11 cellular contexts compared by ENCODE assay signal in genomic region chr11:126990716-126991480, GRCh38. TPM values are rescaled to one million over a fixed set of nuclear protein-coding genes. Genes with fewer than 3 reads are reported as not detected.
DNase-seq lines count a peak whose midpoint lies in the region; ATAC-seq and TF ChIP-seq lines count a peak whose summit lies in the region.
"Had no signal": no experiment of that assay in that cellular context is flagged by ENCODE, and none has a peak within 500 bp of the region (broad histone marks: within the 10 kb centered on the region; RNA-seq: fewer than 3 reads in every experiment).

No MANE protein-coding gene starts in this region.

- no peak overlapping the region for H3K27ac Mint-ChIP-seq in CD4-positive, alpha-beta T cell
- no peak overlapping the region for H3K27ac Mint-ChIP-seq in mesothelial cell of epicardium
- H3K27ac Mint-ChIP-seq: naive thymus-derived CD8-positive, alpha-beta T cell had no signal

- ATAC-seq in CD4-positive, alpha-beta T cell (ENCODE audit: poor library complexity) = no peak
- ATAC-seq in GM18519 (IDR thresholded peaks at IDR 0.05; ENCODE audit: low FRiP score, unreplicated experiment) = no peak
- ATAC-seq in HG02642 (IDR thresholded peaks at IDR 0.05; ENCODE audit: poor library complexity, unreplicated experiment) = no peak

- peaks cover 40% of the 10 kb centered on the region for H3K27me3 Mint-ChIP-seq in CD4-positive, alpha-beta T cell
- H3K27me3 Mint-ChIP-seq in mesothelial cell of epicardium (ENCODE audit: low read depth) = peaks cover 71% of the 10 kb centered on the region

- H3K4me1 Mint-ChIP-seq in CD4-positive, alpha-beta T cell (ENCODE audit: low read depth) = no peaks in the 10 kb centered on the region
- H3K4me1 Mint-ChIP-seq in mesothelial cell of epicardium = peaks cover 6% of the 10 kb centered on the region
- H3K4me1 Mint-ChIP-seq: naive thymus-derived CD8-positive, alpha-beta T cell had no signal

- no peaks in the 10 kb centered on the region for H3K36me3 Mint-ChIP-seq in CD4-positive, alpha-beta T cell (ENCODE audit: low read depth)
- H3K36me3 Mint-ChIP-seq in mesothelial cell of epicardium = no peaks in the 10 kb centered on the region
- H3K36me3 Mint-ChIP-seq: naive thymus-derived CD8-positive, alpha-beta T cell had no signal

- H3K9me3 Mint-ChIP-seq in CD4-positive, alpha-beta T cell = no peaks in the 10 kb centered on the region
- H3K9me3 Mint-ChIP-seq in mesothelial cell of epicardium = no peaks in the 10 kb centered on the region
- H3K9me3 Mint-ChIP-seq: naive thymus-derived CD8-positive, alpha-beta T cell had no signal

- no peak overlapping the region for H3K27ac ChIP-seq in CD4-positive, alpha-beta T cell (ENCODE audit: low read depth, low read length)
- H3K27ac ChIP-seq: ascending aorta had no signal

- peak; percentile 8 for TF ChIP-seq CTCF in CD4-positive, alpha-beta T cell (IDR thresholded peaks at IDR 0.05)
- TF ChIP-seq CTCF in mesothelial cell of epicardium (IDR thresholded peaks at IDR 0.05; ENCODE audit: unreplicated experiment) = peak; percentile 46

- DNase-seq in CD4-positive, alpha-beta T cell = no peak
- DNase-seq in HT1080 (ENCODE audit: low read depth) (peak; percentile 38), astrocyte of the hippocampus (ENCODE audit: low read depth, low spot score) (peak; percentile 34), mesothelial cell of epicardium (ENCODE audit: low spot score in 2 of 2, unreplicated experiment in 2 of 2) (no peak), NCI-H2081 (lab: John Stamatoyannopoulos, UW) (no peak)
- no peak for DNase-seq in activated CD4-positive, alpha-beta T cell treated with anti-CD3 and anti-CD28 coated beads, Interleukin-2, amount 50 U/mL, for 1 hour
- DNase-seq: NCI-H187 treated with DMSO at 0.1 percent for 48 hours had no signal

- H3K4me3 Mint-ChIP-seq in CD4-positive, alpha-beta T cell = no peak overlapping the region
- H3K4me3 Mint-ChIP-seq in mesothelial cell of epicardium = no peak overlapping the region
- H3K4me3 Mint-ChIP-seq: naive thymus-derived CD8-positive, alpha-beta T cell had no signal

- intact Hi-C loops in CD4-positive, alpha-beta T cell (cut with DNase I, micrococcal nuclease) = loop anchor here (2.0 to 10.0 kb wide), 3 partner anchors 550 to 1069 kb away; no protein-coding TSS in a partner anchor

- CTCF ChIA-PET in CD4-positive, alpha-beta T cell (lab: Charles Lee) = no interaction called here

- no peaks in the 10 kb centered on the region for H3K27me3 ChIP-seq in CD4-positive, alpha-beta T cell (ENCODE audit: control insufficient read depth, insufficient read depth, low read length)
- H3K27me3 ChIP-seq: ascending aorta had no signal

- no peaks in the 10 kb centered on the region for H3K9me3 ChIP-seq in CD4-positive, alpha-beta T cell (ENCODE audit: control insufficient read depth, low read length)
- H3K9me3 ChIP-seq: ascending aorta had no signal

- POLR2A ChIA-PET in CD4-positive, alpha-beta T cell (lab: Charles Lee) = no interaction called here

RNA-seq across cellular contexts. Expression of gene KIRREL3, which starts 9.7 kb away (rescaled TPM):
- total RNA-seq in CD4-positive, alpha-beta T cell = not detected
- 1.7 and 2.2 TPM in 2 replicates for total RNA-seq in HT1080 (2014; rRNA removed; shearing (Covaris generic))
- polyA plus RNA-seq in HT1080 (2015; cell fraction: cytosol; rRNA removed) = 2.3 and 2.4 TPM in 2 replicates
- 1.9 and 2.0 TPM in 2 replicates for polyA plus RNA-seq in HT1080 (2015; cell fraction: nucleus; rRNA removed)
- total RNA-seq in mesothelial cell of epicardium = 0.31 to 1.8 TPM (median 0.95 TPM) in 3 replicates
- total RNA-seq: ascending aorta; naive thymus-derived CD8-positive, alpha-beta T cell had no signal
- polyA plus RNA-seq: naive thymus-derived CD8-positive, alpha-beta T cell had no signal

Comparison
In these comparisons a context has a peak if more than half of its experiments do, and no peak if none do; other contexts are left out.
1. DNase-seq: peak in HT1080 (single experiment) and astrocyte of the hippocampus (single experiment); none in CD4-positive, alpha-beta T cell (0 of 10), mesothelial cell of epicardium (0 of 2), activated CD4-positive, alpha-beta T cell treated with anti-CD3 and anti-CD28 coated beads, Interleukin-2, amount 50 U/mL, for 1 hour (single experiment) and NCI-H2081 (0 of 2).